ENCODE assay signal across 22 cellular contexts in the genomic region with DNA sequence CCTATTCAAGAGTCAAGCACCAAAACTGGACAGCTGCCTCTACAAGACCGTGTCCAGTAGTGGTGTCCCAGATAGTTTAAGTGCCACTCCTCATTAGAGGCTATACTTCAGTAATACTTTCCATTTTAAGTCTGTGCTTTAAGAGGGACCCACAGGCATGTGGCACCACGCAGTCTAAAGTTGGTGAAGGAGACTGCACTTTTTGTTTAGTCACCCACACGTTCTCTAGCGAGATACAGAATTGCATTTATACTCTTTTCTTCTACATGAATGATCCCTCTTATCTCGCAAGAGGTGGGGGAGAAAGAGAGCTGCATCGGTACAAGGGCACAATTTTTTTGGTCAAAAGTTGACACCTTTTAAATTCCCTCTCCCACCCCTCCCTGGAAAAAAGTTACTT. TPM values are rescaled to one million over a fixed set of nuclear protein-coding genes. Genes with fewer than 3 reads are reported as not detected.
A peak's percentile ranks its signal among the peaks of the same experiment; 100 is the strongest.
DNase-seq lines count a peak whose midpoint lies in the region; ATAC-seq and TF ChIP-seq lines count a peak whose summit lies in the region.
"Had no signal": no experiment of that assay in that cellular context is flagged by ENCODE, and none has a peak within 500 bp of the region (broad histone marks: within the 10 kb centered on the region; RNA-seq: fewer than 3 reads in every experiment).

No MANE protein-coding gene starts in this region.

- peaks cover 13% of the 10 kb centered on the region for H3K4me1 Mint-ChIP-seq in activated naive CD4-positive, alpha-beta T cell treated with anti-CD3 and anti-CD28 coated beads for 36 hours (ENCODE audit: low read depth)
- H3K4me1 Mint-ChIP-seq in activated naive CD4-positive, alpha-beta T cell treated with anti-CD3 and anti-CD28 coated beads, Interleukin-2, amount 10 ng/mL, durations not matched to agents 7 days and 5 days, result no peaks in the 10 kb centered on the region
- H3K4me1 Mint-ChIP-seq in effector memory CD8-positive, alpha-beta T cell (ENCODE audit: low read depth in 2 of 2), result peaks cover 2 to 22% of the 10 kb centered on the region in 2 donors

- TF ChIP-seq CTCF in lower lobe of right lung (IDR thresholded peaks at IDR 0.05) (no peak), upper lobe of right lung (IDR thresholded peaks at IDR 0.05) (no peak), colonic mucosa (IDR thresholded peaks at IDR 0.05) (no peak)

- H3K9ac ChIP-seq in trophoblast cell (ENCODE audit: low read length), result no peak overlapping the region
- no peak overlapping the region for H3K9ac ChIP-seq in colonic mucosa (ENCODE audit: low read depth in 2 of 2, low read length in 2 of 2)

- H3K79me1 ChIP-seq in trophoblast cell (ENCODE audit: low read length), result no peaks in the 10 kb centered on the region

- no peak overlapping the region for H4K91ac ChIP-seq in trophoblast cell (ENCODE audit: low read depth, low read length)

- no peak overlapping the region for H2AK5ac ChIP-seq in trophoblast cell (ENCODE audit: low read length)

- H3K4me2 ChIP-seq in trophoblast cell (ENCODE audit: low read length), result no peak overlapping the region
- H3K4me2 ChIP-seq: PC-9 had no signal

- H3K4me3 ChIP-seq in lower lobe of right lung (no peak overlapping the region), upper lobe of right lung (no peak overlapping the region), trophoblast cell (ENCODE audit: low read depth, low read length) (no peak overlapping the region), colonic mucosa (no peak overlapping the region)
- H3K4me3 ChIP-seq: PC-9, SJCRH30, spleen had no signal

- no peak overlapping the region for H3K23ac ChIP-seq in trophoblast cell (ENCODE audit: low read length)

- H4K8ac ChIP-seq in trophoblast cell (ENCODE audit: low read depth, low read length), result no peak overlapping the region

- H3K36me3 ChIP-seq in lower lobe of right lung, result peaks cover 65% of the 10 kb centered on the region
- H3K36me3 ChIP-seq in upper lobe of right lung, result peaks cover 60% of the 10 kb centered on the region
- H3K36me3 ChIP-seq in trophoblast cell (ENCODE audit: control insufficient read depth in 1 of 2, insufficient read depth in 2 of 2, low read length in 2 of 2), result peaks cover 15 to 30% of the 10 kb centered on the region in 2 experiments
- H3K36me3 ChIP-seq in colonic mucosa, result peaks cover 8% of the 10 kb centered on the region

- no peak overlapping the region for H2BK5ac ChIP-seq in trophoblast cell (ENCODE audit: low read depth, low read length, poor library complexity)

- H3K4me1 ChIP-seq in lower lobe of right lung (peaks cover 13% of the 10 kb centered on the region), upper lobe of right lung (peaks cover 6% of the 10 kb centered on the region), trophoblast cell (ENCODE audit: control insufficient read depth in 1 of 2, insufficient read depth in 2 of 2, low read length in 2 of 2) (no peaks in the 10 kb centered on the region), colonic mucosa (no peaks in the 10 kb centered on the region)
- H3K4me1 ChIP-seq: SJCRH30 had no signal

- H3K4ac ChIP-seq in trophoblast cell (ENCODE audit: low read depth, low read length), result no peak overlapping the region

- no peak overlapping the region for H3K27ac ChIP-seq in lower lobe of right lung
- no peak overlapping the region for H3K27ac ChIP-seq in upper lobe of right lung
- no peak overlapping the region for H3K27ac ChIP-seq in trophoblast cell (ENCODE audit: low read depth, low read length)
- H3K27ac ChIP-seq in colonic mucosa, result no peak overlapping the region
- H3K27ac ChIP-seq: PC-9, SJCRH30 had no signal

- H3K18ac ChIP-seq in trophoblast cell (ENCODE audit: low read length), result no peak overlapping the region

- no peak overlapping the region for H4K12ac ChIP-seq in trophoblast cell (ENCODE audit: low read depth, low read length)

- no peak overlapping the region for H3K14ac ChIP-seq in trophoblast cell (ENCODE audit: low read length)

- H3K27me3 ChIP-seq in lower lobe of right lung (ENCODE audit: low read depth) (no peaks in the 10 kb centered on the region), upper lobe of right lung (no peaks in the 10 kb centered on the region), trophoblast cell (ENCODE audit: insufficient read depth, low read length) (no peaks in the 10 kb centered on the region), colonic mucosa (no peaks in the 10 kb centered on the region)
- H3K27me3 ChIP-seq: BE2C, SJCRH30, spleen had no signal

- H3K79me2 ChIP-seq in trophoblast cell (ENCODE audit: control insufficient read depth, insufficient read depth, low read length, poor library complexity), result no peaks in the 10 kb centered on the region

- H2BK120ac ChIP-seq in trophoblast cell (ENCODE audit: insufficient read depth, low read length, poor library complexity), result no peak overlapping the region

- no peak overlapping the region for H2AFZ ChIP-seq in trophoblast cell (ENCODE audit: insufficient read depth, low read length, poor library complexity)
- H2AFZ ChIP-seq: PC-9 had no signal

- no peak overlapping the region for H2BK12ac ChIP-seq in trophoblast cell (ENCODE audit: low read length)

- no CpG with 5 or more reads among the region's 6 CpGs for WGBS in trophoblast cell (ENCODE audit: extremely low coverage, insufficient coverage, insufficient read length)

- H3K9me3 Mint-ChIP-seq in activated naive CD4-positive, alpha-beta T cell treated with anti-CD3 and anti-CD28 coated beads for 36 hours, result no peaks in the 10 kb centered on the region
- H3K9me3 Mint-ChIP-seq in activated naive CD4-positive, alpha-beta T cell treated with anti-CD3 and anti-CD28 coated beads, Interleukin-2, amount 10 ng/mL, durations not matched to agents 7 days and 5 days, result no peaks in the 10 kb centered on the region
- no peaks in the 10 kb centered on the region for H3K9me3 Mint-ChIP-seq in effector memory CD8-positive, alpha-beta T cell
- H3K9me3 Mint-ChIP-seq: stimulated activated naive CD8-positive, alpha-beta T cell treated with anti-CD3 and anti-CD28 coated beads, Interleukin-15, amount 100 ng/mL, for 72 hours; type B pancreatic cell had no signal

- H3K27me3 Mint-ChIP-seq in activated naive CD4-positive, alpha-beta T cell treated with anti-CD3 and anti-CD28 coated beads for 36 hours (ENCODE audit: low read depth), result no peaks in the 10 kb centered on the region
- no peaks in the 10 kb centered on the region for H3K27me3 Mint-ChIP-seq in activated naive CD4-positive, alpha-beta T cell treated with anti-CD3 and anti-CD28 coated beads, Interleukin-2, amount 10 ng/mL, durations not matched to agents 7 days and 5 days
- no peaks in the 10 kb centered on the region for H3K27me3 Mint-ChIP-seq in effector memory CD8-positive, alpha-beta T cell
- H3K27me3 Mint-ChIP-seq: stimulated activated naive CD8-positive, alpha-beta T cell treated with anti-CD3 and anti-CD28 coated beads, Interleukin-15, amount 100 ng/mL, for 72 hours; type B pancreatic cell had no signal

- H3K36me3 Mint-ChIP-seq in activated naive CD4-positive, alpha-beta T cell treated with anti-CD3 and anti-CD28 coated beads for 36 hours (ENCODE audit: low read depth), result peaks cover 23% of the 10 kb centered on the region
- peaks cover 49% of the 10 kb centered on the region for H3K36me3 Mint-ChIP-seq in activated naive CD4-positive, alpha-beta T cell treated with anti-CD3 and anti-CD28 coated beads, Interleukin-2, amount 10 ng/mL, durations not matched to agents 7 days and 5 days
- H3K36me3 Mint-ChIP-seq in effector memory CD8-positive, alpha-beta T cell (ENCODE audit: insufficient read depth), result peaks cover 70% of the 10 kb centered on the region

- no peak overlapping the region for H3K4me3 Mint-ChIP-seq in activated naive CD4-positive, alpha-beta T cell treated with anti-CD3 and anti-CD28 coated beads for 36 hours
- no peak overlapping the region for H3K4me3 Mint-ChIP-seq in activated naive CD4-positive, alpha-beta T cell treated with anti-CD3 and anti-CD28 coated beads, Interleukin-2, amount 10 ng/mL, durations not matched to agents 7 days and 5 days
- no peak overlapping the region for H3K4me3 Mint-ChIP-seq in effector memory CD8-positive, alpha-beta T cell
- H3K4me3 Mint-ChIP-seq: stimulated activated naive CD8-positive, alpha-beta T cell treated with anti-CD3 and anti-CD28 coated beads, Interleukin-15, amount 100 ng/mL, for 72 hours; type B pancreatic cell had no signal

- ATAC-seq in effector memory CD8-positive, alpha-beta T cell (replicated peaks), result no peak
- ATAC-seq in lower lobe of right lung (peak; percentile 85 to 91), upper lobe of right lung (peak; percentile 86)
- ATAC-seq: esophagus mucosa; stimulated activated naive CD8-positive, alpha-beta T cell treated with anti-CD3 and anti-CD28 coated beads, Interleukin-15, amount 100 ng/mL, for 72 hours had no signal

- intact Hi-C loops in activated naive CD4-positive, alpha-beta T cell treated with anti-CD3 and anti-CD28 coated beads for 36 hours (cut with micrococcal nuclease), result no loop called here
- intact Hi-C loops in lower lobe of right lung (cut with DNase I) (no loop called here), upper lobe of right lung (cut with DNase I) (no loop called here), colonic mucosa (cut with DNase I) (no loop called here)

- H3K9me3 ChIP-seq in lower lobe of right lung (no peaks in the 10 kb centered on the region), upper lobe of right lung (no peaks in the 10 kb centered on the region), trophoblast cell (ENCODE audit: insufficient read depth, low read depth, low read length) (no peaks in the 10 kb centered on the region), colonic mucosa (no peaks in the 10 kb centered on the region)
- H3K9me3 ChIP-seq: BE2C, SJCRH30, spleen had no signal

- peak overlapping the region; percentile 46 for H3K27ac Mint-ChIP-seq in activated naive CD4-positive, alpha-beta T cell treated with anti-CD3 and anti-CD28 coated beads for 36 hours
- H3K27ac Mint-ChIP-seq in activated naive CD4-positive, alpha-beta T cell treated with anti-CD3 and anti-CD28 coated beads, Interleukin-2, amount 10 ng/mL, durations not matched to agents 7 days and 5 days, result no peak overlapping the region
- peak overlapping the region; percentile 28 to 59 for H3K27ac Mint-ChIP-seq in effector memory CD8-positive, alpha-beta T cell

- no peak for DNase-seq in activated naive CD4-positive, alpha-beta T cell treated with anti-CD3 and anti-CD28 coated beads for 36 hours
- DNase-seq in activated naive CD4-positive, alpha-beta T cell treated with anti-CD3 and anti-CD28 coated beads, Interleukin-2, amount 10 ng/mL, durations not matched to agents 7 days and 5 days, result no peak
- no peak for DNase-seq in effector memory CD8-positive, alpha-beta T cell
- no peak for DNase-seq in lower lobe of right lung
- DNase-seq in upper lobe of right lung, result no peak
- no peak for DNase-seq in trophoblast cell
- no peak for DNase-seq in Kasumi-1 (lab: John Stamatoyannopoulos, UW)
- DNase-seq in colonic mucosa, result no peak
- DNase-seq: activated CD4-positive, alpha-beta T cell treated with anti-CD3 and anti-CD28 coated beads for 48 hours; activated effector memory CD4-positive, alpha-beta T cell treated with Interleukin-2 at 50 U/mL for 16 hours; BE2C; Karpas-422; kidney glomerular epithelial cell; NCI-H187 treated with DMSO at 0.1 percent for 48 hours; NCI-H2227 treated with DMSO at 0.1 percent for 48 hours; PC-9; SJCRH30; spleen; stimulated activated CD4-positive, alpha-beta T cell treated with anti-CD3 and anti-CD28 coated beads, Interleukin-4, amount 100 ng/mL, for 24 hours; stimulated activated naive CD8-positive, alpha-beta T cell treated with anti-CD3 and anti-CD28 coated beads, Interleukin-15, amount 100 ng/mL, for 72 hours had no signal

- CTCF ChIA-PET in activated naive CD4-positive, alpha-beta T cell treated with anti-CD3 and anti-CD28 coated beads for 36 hours (lab: Charles Lee), result interaction anchor here (1.4 kb wide), 1 partner anchor 58 kb away, joined by 7 read pairs; no protein-coding TSS in a partner anchor
- CTCF ChIA-PET in activated naive CD4-positive, alpha-beta T cell treated with anti-CD3 and anti-CD28 coated beads, Interleukin-2, amount 10 ng/mL, durations not matched to agents 7 days and 5 days (lab: Charles Lee), result no interaction called here

RNA-seq across cellular contexts. Expression of a gene that starts 41.5 kb away (rescaled TPM):
- total RNA-seq in activated naive CD4-positive, alpha-beta T cell treated with anti-CD3 and anti-CD28 coated beads for 36 hours, result 100 to 1,000 TPM; 274 to 279 TPM
- total RNA-seq in lower lobe of right lung, result 120 TPM
- total RNA-seq in upper lobe of right lung, result 115 TPM
- 102 and 104 TPM in 2 replicates for polyA plus RNA-seq in trophoblast cell (2013)
- total RNA-seq in colonic mucosa, result 100 to 1,000 TPM in 1 of 2 donors, 10 to 100 TPM in 1; 79.0 to 108 TPM
